21 cellular contexts compared by ENCODE assay signal in the genomic region with DNA sequence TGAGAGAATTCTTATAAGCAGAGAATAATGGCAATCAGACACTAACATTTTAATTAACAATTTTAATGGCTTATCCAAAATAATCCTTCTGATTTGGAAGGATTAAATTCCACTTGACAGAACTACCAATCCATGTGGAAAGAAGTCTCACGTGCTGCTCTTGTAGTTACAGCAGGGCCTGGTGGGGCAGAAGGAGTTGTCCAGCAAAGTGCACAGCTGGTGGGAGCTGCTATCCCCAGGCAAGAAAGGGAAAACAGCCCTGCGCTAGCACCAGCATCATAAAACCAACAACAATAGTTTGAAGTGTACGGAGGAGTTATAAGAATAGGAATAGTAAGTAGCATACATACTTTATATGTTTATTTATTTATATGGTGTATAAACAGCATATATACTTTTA.
A peak's percentile ranks its signal among the peaks of the same experiment; 100 is the strongest.
DNase-seq lines count a peak whose midpoint lies in the region; ATAC-seq and TF ChIP-seq lines count a peak whose summit lies in the region.
"Had no signal": no experiment of that assay in that cellular context is flagged by ENCODE, and none has a peak within 500 bp of the region (broad histone marks: within the 10 kb centered on the region; RNA-seq: fewer than 3 reads in every experiment).

No MANE protein-coding gene starts in this region.

- DNase-seq in ELF-1 (ENCODE audit: low read depth, low spot score) (peak; percentile 31), NCI-H524 treated with DMSO at 0.1 percent for 48 hours (lab: John Stamatoyannopoulos, UW) (peak; percentile 55), glutamatergic neuron (peak; percentile 46), retinal pigment epithelial cell (ENCODE audit: low read depth) (peak; percentile 24), HPDE6-E6E7 (ENCODE audit: extremely low spot score) (no peak), LoVo (ENCODE audit: low spot score) (no peak), SK-N-SH (no peak)
- DNase-seq: 8988T; AML-193; BE2C; C1 segment of cervical spinal cord; CD4-positive, alpha-beta memory T cell; CD4-positive, CD25-positive, alpha-beta regulatory T cell; CD8-positive, alpha-beta memory T cell; COR-L47; DMS79 treated with DMSO at 0.1 percent for 48 hours; GDM1 had no signal

- no peaks in the 10 kb centered on the region for H3K36me3 ChIP-seq in SK-N-SH (replicated peaks in 1 of 2; ENCODE audit: control insufficient read depth in 1 of 2, insufficient read depth in 2 of 2, low read length in 1 of 2)
- H3K36me3 ChIP-seq: BE2C, BLaER1 had no signal

- TF ChIP-seq RAD21 in SK-N-SH (IDR thresholded peaks at IDR 0.05; ENCODE audit: low read length) = no peak

- WGBS in SK-N-SH (ENCODE audit: low lambda C conversion rate) = 72% methylated on average over 3 of the region's 3 CpGs

- no peak overlapping the region for H3K27ac Mint-ChIP-seq in glutamatergic neuron (ENCODE audit: unreplicated experiment)
- H3K27ac Mint-ChIP-seq: CD14-positive monocyte; CD4-positive, alpha-beta memory T cell; CD4-positive, CD25-positive, alpha-beta regulatory T cell; CD8-positive, alpha-beta memory T cell had no signal

- H3K9ac ChIP-seq in SK-N-SH = no peak overlapping the region
- H3K9ac ChIP-seq: BLaER1 had no signal

- no peak for TF ChIP-seq CTCF in glutamatergic neuron (IDR thresholded peaks at IDR 0.05; ENCODE audit: partially characterized antibody, unreplicated experiment)
- TF ChIP-seq CTCF in retinal pigment epithelial cell (conservative IDR thresholded peaks at IDR 0.05; ENCODE audit: low read depth, low read length) = no peak
- no peak for TF ChIP-seq CTCF in SK-N-SH (IDR thresholded peaks at IDR 0.05)

- no peaks in the 10 kb centered on the region for H3K27me3 Mint-ChIP-seq in glutamatergic neuron (ENCODE audit: unreplicated experiment)

- H3K9me3 Mint-ChIP-seq in glutamatergic neuron (ENCODE audit: unreplicated experiment) = peaks cover 7% of the 10 kb centered on the region
- H3K9me3 Mint-ChIP-seq: CD14-positive monocyte; CD8-positive, alpha-beta memory T cell had no signal

- H4K20me1 ChIP-seq in SK-N-SH (ENCODE audit: insufficient read depth) = no peaks in the 10 kb centered on the region
- H4K20me1 ChIP-seq: BLaER1 had no signal

- no peaks in the 10 kb centered on the region for H3K9me2 ChIP-seq in SK-N-SH

- CTCF ChIA-PET in SK-N-SH (lab: Yijun Ruan, JAX) = no interaction called here

- no peak overlapping the region for H3K27ac ChIP-seq in SK-N-SH (ENCODE audit: low read depth in 2 of 2, low read length in 1 of 2)
- H3K27ac ChIP-seq: BLaER1 had no signal

- no peak overlapping the region for H3K4me3 Mint-ChIP-seq in glutamatergic neuron (ENCODE audit: unreplicated experiment)
- H3K4me3 Mint-ChIP-seq: CD14-positive monocyte; CD4-positive, alpha-beta memory T cell; CD4-positive, CD25-positive, alpha-beta regulatory T cell; CD8-positive, alpha-beta memory T cell had no signal

- ATAC-seq in HG02763 (IDR thresholded peaks at IDR 0.05; ENCODE audit: unreplicated experiment) = no peak
- ATAC-seq: GM12878 had no signal

- TF ChIP-seq EP300 in SK-N-SH (IDR thresholded peaks at IDR 0.05; ENCODE audit: borderline replicate concordance in 1 of 2, low read depth in 1 of 2, low read length in 1 of 2) = no peak

- H3K36me3 Mint-ChIP-seq in glutamatergic neuron (ENCODE audit: unreplicated experiment) = peaks cover 4% of the 10 kb centered on the region
- H3K36me3 Mint-ChIP-seq: CD14-positive monocyte; CD4-positive, alpha-beta memory T cell; CD4-positive, CD25-positive, alpha-beta regulatory T cell; CD8-positive, alpha-beta memory T cell had no signal

- no peak overlapping the region for H3K4me2 ChIP-seq in SK-N-SH
- H3K4me2 ChIP-seq: BLaER1 had no signal

- H3K4me1 ChIP-seq in SK-N-SH (ENCODE audit: control insufficient read depth in 1 of 2, insufficient read depth in 2 of 2, low read depth in 1 of 2, low read length in 1 of 2) = peaks cover 0 to 4% of the 10 kb centered on the region in 2 experiments; a peak in 2 of 4 replicates
- H3K4me1 ChIP-seq: BE2C had no signal

- no peaks in the 10 kb centered on the region; the same call in 1 of the 2 replicates for H3K27me3 ChIP-seq in SK-N-SH (ENCODE audit: insufficient read depth)
- H3K27me3 ChIP-seq: BE2C, BLaER1 had no signal

- H3K79me2 ChIP-seq in SK-N-SH (ENCODE audit: insufficient read depth) = no peaks in the 10 kb centered on the region

- no peaks in the 10 kb centered on the region for H3F3A ChIP-seq in SK-N-SH (replicated peaks; ENCODE audit: insufficient read depth)

- no peak overlapping the region for H2AFZ ChIP-seq in SK-N-SH (ENCODE audit: low read depth)

- no peaks in the 10 kb centered on the region for H3K9me3 ChIP-seq in SK-N-SH
- H3K9me3 ChIP-seq: BE2C, BLaER1 had no signal

- POLR2A ChIA-PET in SK-N-SH (lab: Yijun Ruan, JAX) = no interaction called here

- H3K4me1 Mint-ChIP-seq in glutamatergic neuron (ENCODE audit: low read depth, unreplicated experiment) = peaks cover 23% of the 10 kb centered on the region

- no peak overlapping the region for H3K4me3 ChIP-seq in retinal pigment epithelial cell (ENCODE audit: low read length)
- H3K4me3 ChIP-seq in SK-N-SH (ENCODE audit: low read depth in 2 of 2, low read length in 1 of 2) = no peak overlapping the region
- H3K4me3 ChIP-seq: BLaER1, GM12878 had no signal

TF ChIP-seq in SK-N-SH, 30 proteins besides CTCF, POLR2A, EP300 and RAD21:
- TF ChIP-seq RCOR1 (IDR thresholded peaks at IDR 0.05; ENCODE audit: low read length) = no peak
- no peak for TF ChIP-seq YY1 (IDR thresholded peaks at IDR 0.05; ENCODE audit: low read depth)
- TF ChIP-seq USF1 (IDR thresholded peaks at IDR 0.05; ENCODE audit: borderline replicate concordance, low read depth) = no peak
- TF ChIP-seq IRF3 (IDR thresholded peaks at IDR 0.05; ENCODE audit: low read depth, low read length) = no peak
- no peak for TF ChIP-seq NRF1 (IDR thresholded peaks at IDR 0.05; ENCODE audit: low read depth, low read length)
- TF ChIP-seq ELF1 (IDR thresholded peaks at IDR 0.05) = no peak
- TF ChIP-seq RFX5 (IDR thresholded peaks at IDR 0.05; ENCODE audit: low read length) = no peak
- TF ChIP-seq TEAD4 (IDR thresholded peaks at IDR 0.05; ENCODE audit: borderline replicate concordance, insufficient read depth) = no peak
- TF ChIP-seq TCF12 (IDR thresholded peaks at IDR 0.05) = no peak
- TF ChIP-seq MAX (IDR thresholded peaks at IDR 0.05; ENCODE audit: low read depth) = no peak
- TF ChIP-seq GABPA (IDR thresholded peaks at IDR 0.05; ENCODE audit: low read depth) = no peak
- TF ChIP-seq FOXJ3 (CRISPR knock-in tag; IDR thresholded peaks at IDR 0.05) = no peak
- no peak for TF ChIP-seq MEF2A (IDR thresholded peaks at IDR 0.05; ENCODE audit: borderline replicate concordance, low read depth)
- no peak for TF ChIP-seq SMC3 (IDR thresholded peaks at IDR 0.05; ENCODE audit: low read depth, low read length)
- TF ChIP-seq, protein P1, sequence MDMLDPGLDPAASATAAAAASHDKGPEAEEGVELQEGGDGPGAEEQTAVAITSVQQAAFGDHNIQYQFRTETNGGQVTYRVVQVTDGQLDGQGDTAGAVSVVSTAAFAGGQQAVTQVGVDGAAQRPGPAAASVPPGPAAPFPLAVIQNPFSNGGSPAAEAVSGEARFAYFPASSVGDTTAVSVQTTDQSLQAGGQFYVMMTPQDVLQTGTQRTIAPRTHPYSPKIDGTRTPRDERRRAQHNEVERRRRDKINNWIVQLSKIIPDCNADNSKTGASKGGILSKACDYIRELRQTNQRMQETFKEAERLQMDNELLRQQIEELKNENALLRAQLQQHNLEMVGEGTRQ (IDR thresholded peaks at IDR 0.05; ENCODE audit: borderline replicate concordance, low read depth, low read length) = no peak
- TF ChIP-seq FOSL2 (IDR thresholded peaks at IDR 0.05; ENCODE audit: borderline replicate concordance, low read depth) = no peak
- TF ChIP-seq FOXM1 (IDR thresholded peaks at IDR 0.05; ENCODE audit: low read depth) = no peak

Comparison
In these comparisons a context has a peak if more than half of its experiments do, and no peak if none do; other contexts are left out.
1. DNase-seq: peak in ELF-1 (single experiment), NCI-H524 treated with DMSO at 0.1 percent for 48 hours (single experiment), glutamatergic neuron (single experiment) and retinal pigment epithelial cell (single experiment); none in HPDE6-E6E7 (single experiment), LoVo (single experiment) and SK-N-SH (single experiment).